1 cellular context compared by ENCODE assay signal in genomic region chr2:235506291-235506996, GRCh38.
TF ChIP-seq lines count a peak whose summit lies in the region.

No MANE protein-coding gene starts in this region.

TF ChIP-seq in GM23338, 12 proteins besides CTCF, POLR2A, EP300 and RAD21 (continued from another document):
- TF ChIP-seq ZNF462 (CRISPR knock-in tag; IDR thresholded peaks at IDR 0.05) (no peak), ZNF114 (CRISPR knock-in tag; IDR thresholded peaks at IDR 0.05) (no peak), REST (IDR thresholded peaks at IDR 0.05; ENCODE audit: unreplicated experiment) (no peak), EZH2 (IDR thresholded peaks at IDR 0.05; ENCODE audit: low read depth, unreplicated experiment) (no peak), NANOG (IDR thresholded peaks at IDR 0.05; ENCODE audit: borderline replicate concordance) (no peak), STAT1 (IDR thresholded peaks at IDR 0.05; ENCODE audit: unreplicated experiment) (no peak), ZNF331 (CRISPR knock-in tag; IDR thresholded peaks at IDR 0.05; ENCODE audit: low read depth) (no peak)
TF ChIP-seq in GM23338: peak in this region for 0.
